ENCODE assay signal across 12 cellular contexts in the genomic region with DNA sequence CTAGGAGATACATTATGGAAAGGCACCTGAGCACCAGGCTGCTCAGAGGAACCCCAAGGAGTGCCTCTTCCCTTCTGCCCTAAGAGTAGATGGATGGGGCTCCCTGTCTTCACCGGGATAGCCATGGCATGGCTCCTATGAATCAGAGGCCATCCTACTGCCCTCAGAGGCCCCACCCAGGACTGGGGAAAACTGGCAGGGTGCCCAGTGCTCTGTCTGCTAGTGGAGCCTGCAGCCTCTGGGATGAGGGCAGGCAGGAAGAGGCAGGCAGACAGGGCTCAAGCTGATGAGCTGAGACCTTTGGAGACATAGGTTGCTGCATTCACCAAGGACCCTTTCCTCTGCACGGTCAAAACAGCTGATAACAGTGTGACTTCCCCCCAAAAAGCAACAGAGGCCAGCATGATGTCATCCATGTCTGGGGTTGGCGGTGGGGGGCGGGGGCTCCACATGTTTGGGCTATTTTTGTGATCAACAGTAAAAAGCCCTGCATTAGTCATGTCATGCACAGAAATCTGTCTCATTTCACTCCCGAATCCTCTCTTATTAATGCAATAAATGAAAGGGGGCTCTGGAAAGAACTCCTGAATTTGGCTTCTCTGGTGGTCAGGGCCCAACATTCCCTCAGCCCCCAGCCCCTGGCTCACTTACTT.
DNase-seq lines count a peak whose midpoint lies in the region; ATAC-seq, FAIRE-seq and TF ChIP-seq lines count a peak whose summit lies in the region.
"Had no signal": no experiment of that assay in that cellular context is flagged by ENCODE, and none has a peak within 500 bp of the region (broad histone marks: within the 10 kb centered on the region; RNA-seq: fewer than 3 reads in every experiment).

No MANE protein-coding gene starts in this region.

- H3K9me3 ChIP-seq in PC-9 (ENCODE audit: insufficient read depth, low read depth) (no peaks in the 10 kb centered on the region), ovary (no peaks in the 10 kb centered on the region), HepG2 (ENCODE audit: low read length) (no peaks in the 10 kb centered on the region)
- H3K9me3 ChIP-seq: pancreas had no signal

- no peaks in the 10 kb centered on the region for H3K9me2 ChIP-seq in PC-9 (ENCODE audit: insufficient read depth)

- H4K20me1 ChIP-seq in PC-9 (ENCODE audit: insufficient read depth) (no peaks in the 10 kb centered on the region), HepG2 (ENCODE audit: insufficient read depth, low read length) (no peaks in the 10 kb centered on the region)

- H3F3A ChIP-seq in PC-9 (ENCODE audit: insufficient read depth, low read depth) = no peaks in the 10 kb centered on the region

- H3K4me1 ChIP-seq in PC-9 (replicated peaks; ENCODE audit: insufficient read depth) = no peaks in the 10 kb centered on the region
- no peaks in the 10 kb centered on the region for H3K4me1 ChIP-seq in ovary (ENCODE audit: insufficient read depth)
- H3K4me1 ChIP-seq in HepG2 (ENCODE audit: insufficient read depth, low read length) = no peaks in the 10 kb centered on the region
- H3K4me1 ChIP-seq: pancreas had no signal

- H3K9ac ChIP-seq in HepG2 (ENCODE audit: insufficient read depth, low read depth, low read length) = no peak overlapping the region

- H3K4me2 ChIP-seq in PC-9 = no peak overlapping the region
- no peak overlapping the region for H3K4me2 ChIP-seq in HepG2 (ENCODE audit: low read depth, low read length)

- H2AFZ ChIP-seq in PC-9 = no peak overlapping the region
- H2AFZ ChIP-seq in HepG2 (ENCODE audit: low read length) = no peak overlapping the region

- no peak for TF ChIP-seq CTCF in PC-9 (conservative IDR thresholded peaks at IDR 0.05)
- TF ChIP-seq CTCF in ovary (IDR thresholded peaks at IDR 0.05) = no peak
- no peak for TF ChIP-seq CTCF in HepG2 (CRISPR knock-in tag; IDR thresholded peaks at IDR 0.05)

- ATAC-seq in esophagus mucosa (peak; percentile 26), HepG2 (no peak), HG02678 (IDR thresholded peaks at IDR 0.05; ENCODE audit: unreplicated experiment) (no peak)

- no TSS peak for BruUV-seq in PC-9 (replicated peaks; lab: Mats Ljungman, UMichigan)
- BruUV-seq in HepG2 (replicated peaks; lab: Mats Ljungman, UMichigan) = no TSS peak

- H3K36me3 ChIP-seq in PC-9 (ENCODE audit: low read depth) (no peaks in the 10 kb centered on the region), ovary (no peaks in the 10 kb centered on the region), H7 (replicated peaks; ENCODE audit: control insufficient read depth, insufficient read depth, low read length) (no peaks in the 10 kb centered on the region), HepG2 (replicated peaks in 1 of 2; ENCODE audit: control insufficient read depth in 1 of 2, insufficient read depth in 2 of 2, low read length in 2 of 2) (no peaks in the 10 kb centered on the region)
- H3K36me3 ChIP-seq: pancreas had no signal

- H3K27me3 ChIP-seq in PC-9 (ENCODE audit: insufficient read depth, low read depth) (no peaks in the 10 kb centered on the region), ovary (no peaks in the 10 kb centered on the region), H7 (ENCODE audit: control insufficient read depth, insufficient read depth, low read length) (no peaks in the 10 kb centered on the region), HepG2 (ENCODE audit: control insufficient read depth in 1 of 2, insufficient read depth in 2 of 2, low read length in 2 of 2) (no peaks in the 10 kb centered on the region)
- H3K27me3 ChIP-seq: pancreas had no signal

- no peak for TF ChIP-seq RAD21 in HepG2 (CRISPR knock-in tag; IDR thresholded peaks at IDR 0.05)

- POLR2A ChIA-PET in PC-9 (lab: Charles Lee; ENCODE audit: unreplicated experiment) = no interaction called here
- POLR2A ChIA-PET in HepG2 (lab: Yijun Ruan, JAX) = no interaction called here

- H3K27ac ChIP-seq in PC-9 (no peak overlapping the region), ovary (no peak overlapping the region), HepG2 (ENCODE audit: extremely low read length, insufficient read depth, low read length) (no peak overlapping the region)
- H3K27ac ChIP-seq: coronary artery, pancreas had no signal

- TF ChIP-seq POLR2A in ovary (IDR thresholded peaks at IDR 0.05) (no peak), HepG2 (IDR thresholded peaks at IDR 0.05; ENCODE audit: insufficient read depth in 1 of 2, low read depth in 2 of 2, low read length in 2 of 2) (no peak)

- H3K4me3 ChIP-seq in PC-9 (no peak overlapping the region), ovary (no peak overlapping the region), H7 (ENCODE audit: insufficient read depth, low read depth, low read length) (no peak overlapping the region), HepG2 (replicated peaks in 1 of 3; ENCODE audit: insufficient read depth in 1 of 3, low read depth in 2 of 3, low read length in 3 of 3) (no peak overlapping the region)
- H3K4me3 ChIP-seq: coronary artery, pancreas had no signal

- DNase-seq in ELR (ENCODE audit: low read depth) (peak; percentile 78), PC-9 (peak; percentile 43 to 66), ovary (peak; percentile 27 to 60 (median 31)), H7 (no peak), cerebellar cortex (ENCODE audit: low spot score) (no peak), HepG2 (ENCODE audit: low spot score) (no peak)
- DNase-seq: immature natural killer cell, NCI-H446 had no signal

- CTCF ChIA-PET in PC-9 (lab: Charles Lee) = interaction anchor here (0.6 kb wide), 1 partner anchor 180 kb away, joined by 7 read pairs; no protein-coding TSS in a partner anchor
- CTCF ChIA-PET in HepG2 (lab: Yijun Ruan, JAX; ENCODE audit: low intra/inter-chr PET ratio, low total read pairs) = no interaction called here

- in situ Hi-C loops in HepG2 (cut with HindIII; ENCODE audit: extremely low pct_ligation_motif_present, low pct_unique_long_range_greater_than_20kb) = no loop called here

- 29 to 35% (median 34%) methylated on average over 5 of the region's 5 CpGs for WGBS in ovary, 3 donors
- WGBS in HepG2 (ENCODE audit: low lambda C conversion rate) = 0% methylated on average over 1 of the region's 5 CpGs

- TF ChIP-seq EP300 in ovary (IDR thresholded peaks at IDR 0.05) (no peak), HepG2 (IDR thresholded peaks at IDR 0.05; ENCODE audit: low read depth in 2 of 2, low read length in 2 of 2) (no peak), HepG2 (CRISPR knock-in tag; IDR thresholded peaks at IDR 0.05; ENCODE audit: borderline replicate concordance) (no peak)

- no peak for FAIRE-seq in HepG2 (lab: Jason Lieb, UNC)
- FAIRE-seq: pancreas had no signal

- intact Hi-C loops in PC-9 (cut with micrococcal nuclease; ENCODE audit: unreplicated experiment) = no loop called here
- intact Hi-C loops in ovary (cut with DNase I) = no loop called here
- intact Hi-C loops in HepG2 (cut with micrococcal nuclease; ENCODE audit: unreplicated experiment) = no loop called here

- H3K79me2 ChIP-seq in PC-9 (ENCODE audit: low read depth) (no peaks in the 10 kb centered on the region), HepG2 (ENCODE audit: insufficient read depth, low read length) (no peaks in the 10 kb centered on the region)

TF ChIP-seq in HepG2, 621 proteins besides CTCF, POLR2A, EP300 and RAD21 (continues in another document):
- TF ChIP-seq GZF1 (CRISPR knock-in tag; IDR thresholded peaks at IDR 0.05) (no peak), NFIB (CRISPR knock-in tag; IDR thresholded peaks at IDR 0.05; ENCODE audit: borderline replicate concordance) (no peak), DR1 (CRISPR knock-in tag; IDR thresholded peaks at IDR 0.05) (no peak), ZBTB26 (CRISPR knock-in tag; IDR thresholded peaks at IDR 0.05; ENCODE audit: borderline replicate concordance) (no peak), ZNF20 (CRISPR knock-in tag; IDR thresholded peaks at IDR 0.05) (no peak), SMARCC2 (IDR thresholded peaks at IDR 0.05) (no peak), SP140L (CRISPR knock-in tag; IDR thresholded peaks at IDR 0.05; ENCODE audit: borderline replicate concordance) (no peak)
- TF ChIP-seq, protein P1, sequence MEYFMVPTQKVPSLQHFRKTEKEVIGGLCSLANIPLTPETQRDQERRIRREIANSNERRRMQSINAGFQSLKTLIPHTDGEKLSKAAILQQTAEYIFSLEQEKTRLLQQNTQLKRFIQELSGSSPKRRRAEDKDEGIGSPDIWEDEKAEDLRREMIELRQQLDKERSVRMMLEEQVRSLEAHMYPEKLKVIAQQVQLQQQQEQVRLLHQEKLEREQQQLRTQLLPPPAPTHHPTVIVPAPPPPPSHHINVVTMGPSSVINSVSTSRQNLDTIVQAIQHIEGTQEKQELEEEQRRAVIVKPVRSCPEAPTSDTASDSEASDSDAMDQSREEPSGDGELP (IDR thresholded peaks at IDR 0.05; ENCODE audit: borderline replicate concordance, low read depth) = no peak
- TF ChIP-seq, protein P2, sequence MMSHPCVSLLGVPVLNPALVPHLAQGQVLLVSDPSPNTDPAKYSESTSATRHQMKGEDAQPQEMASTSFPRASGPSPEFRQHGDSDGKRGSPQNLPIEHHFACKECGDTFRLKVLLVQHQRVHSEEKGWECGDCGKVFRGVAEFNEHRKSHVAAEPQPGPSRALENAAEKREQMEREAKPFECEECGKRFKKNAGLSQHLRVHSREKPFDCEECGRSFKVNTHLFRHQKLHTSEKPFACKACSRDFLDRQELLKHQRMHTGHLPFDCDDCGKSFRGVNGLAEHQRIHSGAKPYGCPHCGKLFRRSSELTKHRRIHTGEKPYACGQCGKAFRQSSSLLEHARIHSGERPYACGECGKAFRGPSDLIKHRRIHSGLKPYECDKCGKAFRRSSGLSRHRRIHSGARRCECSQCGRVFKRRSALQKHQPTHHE (CRISPR knock-in tag; IDR thresholded peaks at IDR 0.05; ENCODE audit: borderline replicate concordance) = no peak
- TF ChIP-seq, protein P3, sequence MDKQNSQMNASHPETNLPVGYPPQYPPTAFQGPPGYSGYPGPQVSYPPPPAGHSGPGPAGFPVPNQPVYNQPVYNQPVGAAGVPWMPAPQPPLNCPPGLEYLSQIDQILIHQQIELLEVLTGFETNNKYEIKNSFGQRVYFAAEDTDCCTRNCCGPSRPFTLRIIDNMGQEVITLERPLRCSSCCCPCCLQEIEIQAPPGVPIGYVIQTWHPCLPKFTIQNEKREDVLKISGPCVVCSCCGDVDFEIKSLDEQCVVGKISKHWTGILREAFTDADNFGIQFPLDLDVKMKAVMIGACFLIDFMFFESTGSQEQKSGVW (CRISPR knock-in tag; IDR thresholded peaks at IDR 0.05; ENCODE audit: borderline replicate concordance) = no peak

Comparison
In these comparisons a context has a peak if more than half of its experiments do, and no peak if none do; other contexts are left out.
1. DNase-seq: peak in ELR (single experiment), PC-9 (2 of 2) and ovary (5 of 5); none in H7 (single experiment), cerebellar cortex (single experiment) and HepG2 (single experiment).